ENCODE assay signal across 1 cellular context in genomic region chr1:58754056-58754613, GRCh38.
TF ChIP-seq lines count a peak whose summit lies in the region.

No MANE protein-coding gene starts in this region.

TF ChIP-seq in GM23338, 12 proteins besides CTCF, POLR2A, EP300 and RAD21 (continued from another document):
- TF ChIP-seq ZNF462 (CRISPR knock-in tag; IDR thresholded peaks at IDR 0.05) (no peak), ZNF114 (CRISPR knock-in tag; IDR thresholded peaks at IDR 0.05) (no peak), POLR2AphosphoS5 (IDR thresholded peaks at IDR 0.05; ENCODE audit: low read depth) (no peak), NANOG (IDR thresholded peaks at IDR 0.05; ENCODE audit: borderline replicate concordance) (no peak), CREB1 (CRISPR knock-in tag; IDR thresholded peaks at IDR 0.05; ENCODE audit: low read depth) (no peak), ZNF331 (CRISPR knock-in tag; IDR thresholded peaks at IDR 0.05; ENCODE audit: low read depth) (no peak), JUNB (IDR thresholded peaks at IDR 0.05; ENCODE audit: unreplicated experiment) (no peak), ETS1 (IDR thresholded peaks at IDR 0.05) (no peak), REST (IDR thresholded peaks at IDR 0.05; ENCODE audit: unreplicated experiment) (no peak), EZH2 (IDR thresholded peaks at IDR 0.05; ENCODE audit: low read depth, unreplicated experiment) (no peak), STAT1 (IDR thresholded peaks at IDR 0.05; ENCODE audit: unreplicated experiment) (no peak)
